4 cellular contexts compared by ENCODE assay signal in genomic region chr4:120261117-120261516, GRCh38.
TF ChIP-seq lines count a peak whose summit lies in the region.

No MANE protein-coding gene starts in this region.

TF ChIP-seq in A549, 52 proteins besides CTCF, POLR2A, EP300 and RAD21:
- TF ChIP-seq RNF2 (IDR thresholded peaks at IDR 0.05; ENCODE audit: borderline replicate concordance, low read depth), result no peak
- TF ChIP-seq RCOR1 (IDR thresholded peaks at IDR 0.05; ENCODE audit: low read depth, low read length), result no peak
- TF ChIP-seq CBX2 (IDR thresholded peaks at IDR 0.05; ENCODE audit: borderline replicate concordance, low read depth), result no peak
- peak; percentile 36 to 44; a peak in 2 of 4 replicates for TF ChIP-seq CEBPB (IDR thresholded peaks at IDR 0.05)

TF ChIP-seq in GM23338, 12 proteins besides CTCF, POLR2A, EP300 and RAD21 (continues in another document):
- TF ChIP-seq ETS1 (IDR thresholded peaks at IDR 0.05), result no peak
- no peak for TF ChIP-seq NANOG (IDR thresholded peaks at IDR 0.05; ENCODE audit: borderline replicate concordance)
- no peak for TF ChIP-seq ZNF331 (CRISPR knock-in tag; IDR thresholded peaks at IDR 0.05; ENCODE audit: low read depth)
- no peak for TF ChIP-seq POLR2AphosphoS5 (IDR thresholded peaks at IDR 0.05; ENCODE audit: low read depth)

TF ChIP-seq in Ishikawa, 13 proteins besides CTCF, POLR2A, EP300 and RAD21:
- TF ChIP-seq MAX (IDR thresholded peaks at IDR 0.05) (no peak), REST (IDR thresholded peaks at IDR 0.05; ENCODE audit: low read depth) (no peak), CEBPB (IDR thresholded peaks at IDR 0.05) (peak; percentile 84), TCF12 (IDR thresholded peaks at IDR 0.05; ENCODE audit: low read depth) (no peak), TEAD4 (IDR thresholded peaks at IDR 0.05) (no peak), USF1 (IDR thresholded peaks at IDR 0.05) (no peak)
TF ChIP-seq in Ishikawa: peak in this region for 1.

TF ChIP-seq in H1, 55 proteins besides CTCF, POLR2A, EP300 and RAD21:
- TF ChIP-seq CHD7 (IDR thresholded peaks at IDR 0.05; ENCODE audit: insufficient replicate concordance, low read length), result no peak
- TF ChIP-seq CEBPB (IDR thresholded peaks at IDR 0.05; ENCODE audit: low read depth, low read length), result peak; percentile 93
